Comparison of ENCODE assay signal across 1 cellular context in genomic region chr19:38930776-38931761, GRCh38.
TF ChIP-seq lines count a peak whose summit lies in the region.

MRPS12 (plus strand) TSS chr19:38930944; CDS start chr19:38931295, 351 bp downstream.

TF ChIP-seq in SK-N-SH, 30 proteins besides CTCF, POLR2A, EP300 and RAD21 (continued from another document):
- no peak for TF ChIP-seq REST (IDR thresholded peaks at IDR 0.05; ENCODE audit: low read depth, low read length)
- peak; percentile 84 for TF ChIP-seq ELF1 (IDR thresholded peaks at IDR 0.05)
- TF ChIP-seq GABPA (IDR thresholded peaks at IDR 0.05; ENCODE audit: low read depth) = peak; percentile 76
- TF ChIP-seq SIN3A (IDR thresholded peaks at IDR 0.05; ENCODE audit: borderline replicate concordance, low read depth, low read length) = peak; percentile 64; the same call in 1 of the 2 replicates
- no peak for TF ChIP-seq NFIC (IDR thresholded peaks at IDR 0.05; ENCODE audit: borderline replicate concordance)
- peak; percentile 61; the same call in 1 of the 2 replicates for TF ChIP-seq IRF3 (IDR thresholded peaks at IDR 0.05; ENCODE audit: low read depth, low read length)
